ENCODE assay signal across 7 cellular contexts in the genomic region with DNA sequence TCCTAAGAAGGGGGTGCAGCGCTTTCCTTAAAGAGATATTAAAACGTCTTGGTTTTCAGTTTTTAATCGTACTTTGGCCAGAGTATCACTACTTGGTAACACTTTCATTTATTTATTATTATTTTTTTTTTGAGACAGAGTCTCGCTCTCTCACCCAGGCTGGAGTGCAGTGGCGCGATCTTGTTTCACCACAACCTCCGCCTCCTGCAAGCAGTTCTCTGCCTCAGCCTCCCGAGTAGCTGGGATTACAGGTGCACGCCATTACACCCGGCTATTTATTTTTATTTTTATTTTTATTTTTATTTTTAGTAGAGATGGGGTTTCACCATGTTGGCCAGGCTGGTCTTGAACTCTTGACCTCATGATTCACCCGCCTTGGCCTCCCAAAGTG.
DNase-seq lines count a peak whose midpoint lies in the region; ATAC-seq and TF ChIP-seq lines count a peak whose summit lies in the region.
"Not testable (repeated sequence)": the region's sequence is repeated elsewhere in the genome, so short reads cannot be mapped to it uniquely, and the experiment has no call there.

No MANE protein-coding gene starts in this region.

- H2BK12ac ChIP-seq in mesenchymal stem cell (ENCODE audit: low read length in 2 of 2), result not testable (repeated sequence)

- peaks cover 55% of the 10 kb centered on the region for H3K4me1 ChIP-seq in OCI-LY7 (ENCODE audit: insufficient read depth, low read length, poor library complexity, severe bottlenecking)
- not testable (repeated sequence) for H3K4me1 ChIP-seq in mesenchymal stem cell (ENCODE audit: control insufficient read depth, insufficient read depth, low read depth, low read length)

- H3K4me3 ChIP-seq in OCI-LY7 (ENCODE audit: low read depth, low read length, poor library complexity, severe bottlenecking) (peak overlapping the region; percentile 55), mesenchymal stem cell (ENCODE audit: insufficient read depth in 1 of 2, low read depth in 1 of 2, low read length in 2 of 2) (peak overlapping the region in 1 of 2 experiments; percentile 79), skeletal muscle cell (ENCODE audit: low read depth, low read length) (peak overlapping the region; percentile 51)

- not testable (repeated sequence) for H3K23ac ChIP-seq in mesenchymal stem cell (ENCODE audit: low read length in 2 of 2)

- not testable (repeated sequence) for H4K91ac ChIP-seq in mesenchymal stem cell (ENCODE audit: low read length)

- BruUV-seq in OCI-LY7 (replicated peaks; lab: Mats Ljungman, UMichigan), result TSS peak; percentile 96

- H3K4ac ChIP-seq in mesenchymal stem cell (ENCODE audit: low read depth in 1 of 2, low read length in 2 of 2), result not testable (repeated sequence)

- not testable (repeated sequence) for H3K14ac ChIP-seq in mesenchymal stem cell (ENCODE audit: low read length in 2 of 2)

- peaks cover 23% of the 10 kb centered on the region for H3K4me1 Mint-ChIP-seq in activated naive CD4-positive, alpha-beta T cell treated with anti-CD3 and anti-CD28 coated beads, Interleukin-2, amount 10 ng/mL, durations not matched to agents 7 days and 5 days
- H3K4me1 Mint-ChIP-seq in endothelial cell (ENCODE audit: unreplicated experiment), result not testable (repeated sequence)

- H2BK5ac ChIP-seq in mesenchymal stem cell (ENCODE audit: low read depth, low read length, poor library complexity, severe bottlenecking), result not testable (repeated sequence)

- H2AK5ac ChIP-seq in mesenchymal stem cell (ENCODE audit: low read length, severe bottlenecking), result not testable (repeated sequence)

- H3K36me3 ChIP-seq in OCI-LY7 (ENCODE audit: insufficient read depth, low read length); mesenchymal stem cell (ENCODE audit: control insufficient read depth in 1 of 2, insufficient read depth in 2 of 2, low read depth in 1 of 2, low read length in 2 of 2): not testable (repeated sequence)

- H2BK120ac ChIP-seq in mesenchymal stem cell (ENCODE audit: low read depth, low read length), result not testable (repeated sequence)

- DNase-seq in OCI-LY7 (ENCODE audit: low spot score); endothelial cell (ENCODE audit: low spot score); mesenchymal stem cell; skeletal muscle cell (ENCODE audit: low read depth): not testable (repeated sequence)
- peak; percentile 27 for DNase-seq in activated naive CD4-positive, alpha-beta T cell treated with anti-CD3 and anti-CD28 coated beads, Interleukin-2, amount 10 ng/mL, durations not matched to agents 7 days and 5 days

- peak overlapping the region; percentile 83 for H2AFZ ChIP-seq in OCI-LY7 (ENCODE audit: low read length)
- not testable (repeated sequence) for H2AFZ ChIP-seq in mesenchymal stem cell (ENCODE audit: low read depth, low read length)

- not testable (repeated sequence) for H3K36me3 Mint-ChIP-seq in activated naive CD4-positive, alpha-beta T cell treated with anti-CD3 and anti-CD28 coated beads, Interleukin-2, amount 10 ng/mL, durations not matched to agents 7 days and 5 days; endothelial cell (ENCODE audit: low read depth, unreplicated experiment)

- H3K9me3 ChIP-seq in OCI-LY7 (ENCODE audit: low read length); mesenchymal stem cell (ENCODE audit: control insufficient read depth, low read length): not testable (repeated sequence)

- H3K79me2 ChIP-seq in OCI-LY7 (ENCODE audit: insufficient read depth, low read depth, low read length), result not testable (repeated sequence)

- H3K9me2 ChIP-seq in OCI-LY7 (ENCODE audit: insufficient read depth, low read length), result not testable (repeated sequence)

- not testable (repeated sequence) for H3K27me3 Mint-ChIP-seq in activated naive CD4-positive, alpha-beta T cell treated with anti-CD3 and anti-CD28 coated beads, Interleukin-2, amount 10 ng/mL, durations not matched to agents 7 days and 5 days; endothelial cell (ENCODE audit: unreplicated experiment)

- peak overlapping the region; percentile 93 for H3K27ac Mint-ChIP-seq in activated naive CD4-positive, alpha-beta T cell treated with anti-CD3 and anti-CD28 coated beads, Interleukin-2, amount 10 ng/mL, durations not matched to agents 7 days and 5 days
- peak overlapping the region; percentile 89 for H3K27ac Mint-ChIP-seq in endothelial cell (ENCODE audit: unreplicated experiment)

- not testable (repeated sequence) for TF ChIP-seq CTCF in OCI-LY7 (conservative IDR thresholded peaks at IDR 0.05; ENCODE audit: low read length); endothelial cell (IDR thresholded peaks at IDR 0.05; ENCODE audit: unreplicated experiment)

- H2BK15ac ChIP-seq in mesenchymal stem cell (ENCODE audit: low read depth, poor library complexity, severe bottlenecking), result not testable (repeated sequence)

- H3K27me3 ChIP-seq in mesenchymal stem cell (ENCODE audit: control insufficient read depth in 1 of 2, insufficient read depth in 1 of 2, low read length in 2 of 2), result not testable (repeated sequence)

- H3K27ac ChIP-seq in OCI-LY7 (ENCODE audit: low read depth, low read length, poor library complexity, severe bottlenecking), result peak overlapping the region; percentile 86
- not testable (repeated sequence) for H3K27ac ChIP-seq in mesenchymal stem cell (ENCODE audit: low read length, poor library complexity, severe bottlenecking)

- POLR2A ChIA-PET in OCI-LY7 (lab: Charles Lee), result interaction anchor here (0.6 to 1.5 kb wide), 6 partner anchors 11 to 246 kb away, joined by 3 to 4 read pairs (median 3); no protein-coding TSS in a partner anchor

- WGBS in mesenchymal stem cell, result 77% methylated on average over 5 of the region's 11 CpGs

- H3K4me2 ChIP-seq in OCI-LY7 (ENCODE audit: low read length), result peak overlapping the region; percentile 66
- H3K4me2 ChIP-seq in mesenchymal stem cell (ENCODE audit: low read length, poor library complexity, severe bottlenecking), result peak overlapping the region; percentile 57

- H3K79me1 ChIP-seq in mesenchymal stem cell (replicated peaks; ENCODE audit: low read length, poor library complexity, severe bottlenecking), result not testable (repeated sequence)

- H3K9ac ChIP-seq in mesenchymal stem cell (ENCODE audit: low read length), result peak overlapping the region; percentile 85

- ATAC-seq in GM18517 (IDR thresholded peaks at IDR 0.05; ENCODE audit: unreplicated experiment) (peak; percentile 27), HG03064 (IDR thresholded peaks at IDR 0.05; ENCODE audit: low read depth, unreplicated experiment) (peak; percentile 26)

- CTCF ChIA-PET in OCI-LY7 (lab: Charles Lee; ENCODE audit: unreplicated experiment), result interaction anchor here (0.6 to 1.0 kb wide), 5 partner anchors 7 to 246 kb away, joined by 3 to 5 read pairs (median 3); a partner anchor contains a TSS
- CTCF ChIA-PET in activated naive CD4-positive, alpha-beta T cell treated with anti-CD3 and anti-CD28 coated beads, Interleukin-2, amount 10 ng/mL, durations not matched to agents 7 days and 5 days (lab: Charles Lee), result interaction anchor here (0.6 to 4.3 kb wide), 21 partner anchors 11 to 694 kb away, joined by 3 to 35 read pairs (median 4); a partner anchor contains a TSS

- H4K8ac ChIP-seq in mesenchymal stem cell (ENCODE audit: low read length), result not testable (repeated sequence)

- intact Hi-C loops in OCI-LY7 (cut with micrococcal nuclease; ENCODE audit: unreplicated experiment), result not testable (repeated sequence)

- not testable (repeated sequence) for H3K9me3 Mint-ChIP-seq in activated naive CD4-positive, alpha-beta T cell treated with anti-CD3 and anti-CD28 coated beads, Interleukin-2, amount 10 ng/mL, durations not matched to agents 7 days and 5 days; endothelial cell (ENCODE audit: unreplicated experiment)

- H3K4me3 Mint-ChIP-seq in activated naive CD4-positive, alpha-beta T cell treated with anti-CD3 and anti-CD28 coated beads, Interleukin-2, amount 10 ng/mL, durations not matched to agents 7 days and 5 days, result peak overlapping the region; percentile 72
- H3K4me3 Mint-ChIP-seq in endothelial cell (ENCODE audit: unreplicated experiment), result peak overlapping the region; percentile 59

- not testable (repeated sequence) for H3K18ac ChIP-seq in mesenchymal stem cell (ENCODE audit: low read depth in 1 of 2, low read length in 2 of 2)

- H4K20me1 ChIP-seq in OCI-LY7 (ENCODE audit: insufficient read depth, low read length), result not testable (repeated sequence)
